In genomic region chr12:32681272-32681671, GRCh38 we compare ENCODE assay signal across 1 cellular context.
TF ChIP-seq lines count a peak whose summit lies in the region.

No MANE protein-coding gene starts in this region.

TF ChIP-seq in HepG2, 621 proteins besides CTCF, POLR2A, EP300 and RAD21 (continued from another document):
- TF ChIP-seq ZNF691 (CRISPR knock-in tag; IDR thresholded peaks at IDR 0.05; ENCODE audit: borderline replicate concordance, low read depth) (no peak), RFX3 (CRISPR knock-in tag; IDR thresholded peaks at IDR 0.05) (no peak), HMGA1 (CRISPR knock-in tag; conservative IDR thresholded peaks at IDR 0.05) (no peak), ZNF879 (CRISPR knock-in tag; IDR thresholded peaks at IDR 0.05) (no peak), STAT6 (CRISPR knock-in tag; IDR thresholded peaks at IDR 0.05; ENCODE audit: borderline replicate concordance) (no peak), HDAC1 (CRISPR knock-in tag; IDR thresholded peaks at IDR 0.05) (no peak), ZNF646 (CRISPR knock-in tag; IDR thresholded peaks at IDR 0.05) (no peak), DZIP1 (CRISPR knock-in tag; IDR thresholded peaks at IDR 0.05) (no peak), ZNF615 (CRISPR knock-in tag; IDR thresholded peaks at IDR 0.05; ENCODE audit: borderline replicate concordance) (no peak), PHF20 (CRISPR knock-in tag; IDR thresholded peaks at IDR 0.05) (no peak)
